Comparison of ENCODE assay signal across 17 cellular contexts in the genomic region with DNA sequence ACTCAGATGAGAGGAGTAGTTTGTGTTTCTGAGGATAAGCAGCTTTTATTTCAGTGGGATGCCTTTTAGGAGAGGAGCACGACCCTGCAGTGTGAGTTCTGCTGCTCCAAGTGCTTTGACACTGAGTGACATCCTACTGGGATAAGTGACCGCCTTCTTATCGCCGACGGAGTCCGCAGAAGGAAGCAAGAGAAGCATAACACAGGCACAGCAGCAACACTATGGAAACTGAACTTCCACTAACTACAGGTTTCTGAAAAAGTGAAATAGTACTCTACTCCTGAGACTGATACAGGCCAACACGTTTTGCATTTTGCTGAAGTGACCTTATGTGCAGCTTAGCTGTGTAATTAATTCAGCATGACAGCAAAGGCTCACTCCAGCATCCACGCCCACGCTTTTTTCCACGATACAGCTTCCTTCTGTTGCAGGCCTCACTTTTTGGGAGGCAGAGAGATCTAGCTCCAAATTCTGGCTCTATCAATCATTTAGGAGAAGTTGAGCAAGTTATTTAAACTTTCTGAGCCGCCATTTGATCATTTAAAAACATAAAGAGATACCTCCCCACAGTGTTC.
DNase-seq lines count a peak whose midpoint lies in the region; ATAC-seq, FAIRE-seq and TF ChIP-seq lines count a peak whose summit lies in the region.
"Had no signal": no experiment of that assay in that cellular context is flagged by ENCODE, and none has a peak within 500 bp of the region (broad histone marks: within the 10 kb centered on the region; RNA-seq: fewer than 3 reads in every experiment).

No MANE protein-coding gene starts in this region.

- no peak overlapping the region for H2AFZ ChIP-seq in HepG2 (ENCODE audit: low read length)

- no peak overlapping the region for H3K9ac ChIP-seq in liver (ENCODE audit: low read depth in 1 of 2, low read length in 2 of 2)
- H3K9ac ChIP-seq in HepG2 (ENCODE audit: insufficient read depth, low read depth, low read length): no peak overlapping the region
- H3K9ac ChIP-seq in endodermal cell (ENCODE audit: extremely low read depth, low read length, poor library complexity, severe bottlenecking): no peak overlapping the region

- H3K4me3 Mint-ChIP-seq in endodermal cell: no peak overlapping the region
- H3K4me3 Mint-ChIP-seq: activated naive CD8-positive, alpha-beta T cell treated with anti-CD3 and anti-CD28 coated beads, Interleukin-2, amount 10 ng/mL, durations not matched to agents 7 days and 5 days; immature natural killer cell had no signal

- DNase-seq in HepG2 (ENCODE audit: low spot score): no peak
- no peak for DNase-seq in endodermal cell
- DNase-seq: activated naive CD8-positive, alpha-beta T cell treated with anti-CD3 and anti-CD28 coated beads, Interleukin-2, amount 10 ng/mL, durations not matched to agents 7 days and 5 days; C1 segment of cervical spinal cord; HCEC 1CT; immature natural killer cell; NCI-H510A; SJCRH30; stimulated activated naive CD8-positive, alpha-beta T cell treated with anti-CD3 and anti-CD28 coated beads, Interleukin-15, Interleukin-2, amounts not matched to agents 100 U/mL and 50 U/mL, for 24 hours had no signal

- TF ChIP-seq RAD21 in liver (IDR thresholded peaks at IDR 0.05) (no peak), HepG2 (CRISPR knock-in tag; IDR thresholded peaks at IDR 0.05) (no peak)

- no peak overlapping the region for H3K27ac Mint-ChIP-seq in endodermal cell

- H3K4me1 Mint-ChIP-seq in endodermal cell: peaks cover 7% of the 10 kb centered on the region

- H3K9me3 ChIP-seq in liver (ENCODE audit: control insufficient read depth in 4 of 4, low read length in 3 of 4) (no peaks in the 10 kb centered on the region), HepG2 (ENCODE audit: low read length) (no peaks in the 10 kb centered on the region), endodermal cell (ENCODE audit: control insufficient read depth, low read length) (no peaks in the 10 kb centered on the region), muscle layer of duodenum (ENCODE audit: control insufficient read depth in 1 of 2, low read length in 2 of 2) (no peaks in the 10 kb centered on the region)
- H3K9me3 ChIP-seq: SJCRH30 had no signal

- no peaks in the 10 kb centered on the region for H3K9me3 Mint-ChIP-seq in endodermal cell
- H3K9me3 Mint-ChIP-seq: activated naive CD8-positive, alpha-beta T cell treated with anti-CD3 and anti-CD28 coated beads, Interleukin-2, amount 10 ng/mL, durations not matched to agents 7 days and 5 days; immature natural killer cell had no signal

- H3K27ac ChIP-seq in liver (ENCODE audit: low read depth in 1 of 2, low read length in 2 of 2) (peak overlapping the region; percentile 1 to 23), HepG2 (ENCODE audit: extremely low read length, insufficient read depth, low read length) (no peak overlapping the region), endodermal cell (ENCODE audit: low read depth, low read length) (peak overlapping the region; percentile 2), muscle layer of duodenum (ENCODE audit: low read length) (peak overlapping the region; percentile 21)
- H3K27ac ChIP-seq: SJCRH30 had no signal

- ATAC-seq in HepG2 (no peak), GM19463 (IDR thresholded peaks at IDR 0.05; ENCODE audit: unreplicated experiment) (no peak), GM21717 (IDR thresholded peaks at IDR 0.05; ENCODE audit: unreplicated experiment) (no peak), HG02759 (IDR thresholded peaks at IDR 0.05; ENCODE audit: unreplicated experiment) (no peak), HG02852 (IDR thresholded peaks at IDR 0.05; ENCODE audit: unreplicated experiment) (no peak)
- ATAC-seq: activated CD4-positive, CD25-positive, alpha-beta regulatory T cell treated with anti-CD3 and anti-CD28 coated beads, Interleukin-2, amount 50 U/mL, for 24 hours; stimulated activated naive CD8-positive, alpha-beta T cell treated with anti-CD3 and anti-CD28 coated beads, Interleukin-15, Interleukin-2, amounts not matched to agents 100 U/mL and 50 U/mL, for 24 hours had no signal

- CTCF ChIA-PET in HepG2 (lab: Yijun Ruan, JAX; ENCODE audit: low intra/inter-chr PET ratio, low total read pairs): no interaction called here

- H3K4me3 ChIP-seq in liver (ENCODE audit: low read depth in 1 of 3, low read length in 3 of 3): no peak overlapping the region
- H3K4me3 ChIP-seq in HepG2 (replicated peaks in 1 of 3; ENCODE audit: insufficient read depth in 1 of 3, low read depth in 2 of 3, low read length in 3 of 3): no peak overlapping the region
- H3K4me3 ChIP-seq in endodermal cell (ENCODE audit: low read length): no peak overlapping the region
- peak overlapping the region; percentile 5 to 18 for H3K4me3 ChIP-seq in muscle layer of duodenum (ENCODE audit: low read depth in 1 of 2, low read length in 2 of 2)
- H3K4me3 ChIP-seq: SJCRH30 had no signal

- no peak overlapping the region for H3K4me2 ChIP-seq in HepG2 (ENCODE audit: low read depth, low read length)

- peaks cover 64% of the 10 kb centered on the region for H3K36me3 Mint-ChIP-seq in endodermal cell (ENCODE audit: low read depth)

- no peaks in the 10 kb centered on the region for H3K36me3 ChIP-seq in liver (ENCODE audit: control insufficient read depth in 4 of 4, insufficient read depth in 3 of 4, low read depth in 1 of 4, low read length in 3 of 4)
- peaks cover 6 to 21% of the 10 kb centered on the region in 2 experiments; a peak in 3 of 5 replicates for H3K36me3 ChIP-seq in HepG2 (replicated peaks in 1 of 2; ENCODE audit: control insufficient read depth in 1 of 2, insufficient read depth in 2 of 2, low read length in 2 of 2)
- peaks cover 75% of the 10 kb centered on the region for H3K36me3 ChIP-seq in endodermal cell (ENCODE audit: control insufficient read depth, insufficient read depth, low read length)
- H3K36me3 ChIP-seq in muscle layer of duodenum (ENCODE audit: control insufficient read depth in 1 of 2, insufficient read depth in 2 of 2, low read length in 2 of 2): peaks cover 19 to 31% of the 10 kb centered on the region in 2 donors

- TF ChIP-seq EP300 in HepG2 (IDR thresholded peaks at IDR 0.05; ENCODE audit: low read depth in 2 of 2, low read length in 2 of 2): no peak
- TF ChIP-seq EP300 in HepG2 (CRISPR knock-in tag; IDR thresholded peaks at IDR 0.05; ENCODE audit: borderline replicate concordance): no peak

- H3K27me3 ChIP-seq in liver (ENCODE audit: control insufficient read depth in 4 of 4, insufficient read depth in 4 of 4, low read length in 3 of 4): no peaks in the 10 kb centered on the region
- H3K27me3 ChIP-seq in HepG2 (ENCODE audit: control insufficient read depth in 1 of 2, insufficient read depth in 2 of 2, low read length in 2 of 2): no peaks in the 10 kb centered on the region
- no peaks in the 10 kb centered on the region for H3K27me3 ChIP-seq in endodermal cell (ENCODE audit: control insufficient read depth, insufficient read depth, low read length, poor library complexity, severe bottlenecking)
- H3K27me3 ChIP-seq in muscle layer of duodenum (ENCODE audit: low read depth, low read length): no peaks in the 10 kb centered on the region
- H3K27me3 ChIP-seq: SJCRH30 had no signal

- no peak for FAIRE-seq in HepG2 (lab: Jason Lieb, UNC)
- FAIRE-seq: endometrium had no signal

- in situ Hi-C loops in HepG2 (cut with HindIII; ENCODE audit: extremely low pct_ligation_motif_present, low pct_unique_long_range_greater_than_20kb): no loop called here

- intact Hi-C loops in HepG2 (cut with micrococcal nuclease; ENCODE audit: unreplicated experiment): no loop called here

- 76% methylated on average over 11 of the region's 11 CpGs for WGBS in liver
- 93% methylated on average over 11 of the region's 11 CpGs for whole genome bisulfite sequencing in HepG2 (ENCODE audit: low lambda C conversion rate)
- WGBS in endodermal cell (ENCODE audit: insufficient coverage in 1 of 2, insufficient read length in 1 of 2), 2 experiments: 81 to 91% methylated on average over 11 of the region's 11 CpGs

- H3K27me3 Mint-ChIP-seq in endodermal cell (ENCODE audit: insufficient read depth): no peaks in the 10 kb centered on the region
- H3K27me3 Mint-ChIP-seq: activated naive CD8-positive, alpha-beta T cell treated with anti-CD3 and anti-CD28 coated beads, Interleukin-2, amount 10 ng/mL, durations not matched to agents 7 days and 5 days had no signal

- H4K20me1 ChIP-seq in HepG2 (ENCODE audit: insufficient read depth, low read length): no peaks in the 10 kb centered on the region

- POLR2A ChIA-PET in HepG2 (lab: Yijun Ruan, JAX): no interaction called here

- BruUV-seq in HepG2 (replicated peaks; lab: Mats Ljungman, UMichigan): no TSS peak

- TF ChIP-seq POLR2A in HepG2 (IDR thresholded peaks at IDR 0.05; ENCODE audit: insufficient read depth in 1 of 2, low read depth in 2 of 2, low read length in 2 of 2): no peak

- H3K79me2 ChIP-seq in HepG2 (ENCODE audit: insufficient read depth, low read length): no peaks in the 10 kb centered on the region

- no peaks in the 10 kb centered on the region for H3K4me1 ChIP-seq in liver (ENCODE audit: control insufficient read depth in 4 of 4, insufficient read depth in 4 of 4, low read length in 3 of 4)
- H3K4me1 ChIP-seq in HepG2 (ENCODE audit: insufficient read depth, low read length): peaks cover 29% of the 10 kb centered on the region
- H3K4me1 ChIP-seq in endodermal cell (ENCODE audit: control insufficient read depth, insufficient read depth, low read length): no peaks in the 10 kb centered on the region
- H3K4me1 ChIP-seq in muscle layer of duodenum (ENCODE audit: control insufficient read depth in 1 of 2, insufficient read depth in 2 of 2, low read length in 2 of 2): peaks cover 8 to 51% of the 10 kb centered on the region in 2 donors
- H3K4me1 ChIP-seq: SJCRH30 had no signal

- TF ChIP-seq CTCF in liver (IDR thresholded peaks at IDR 0.05; ENCODE audit: low read depth, low read length, missing input control): no peak
- TF ChIP-seq CTCF in HepG2 (CRISPR knock-in tag; IDR thresholded peaks at IDR 0.05): no peak
- no peak for TF ChIP-seq CTCF in endodermal cell (conservative IDR thresholded peaks at IDR 0.05)

TF ChIP-seq in liver, 16 proteins besides CTCF, POLR2A, EP300 and RAD21 (continues in another document):
- TF ChIP-seq NR2F2 (IDR thresholded peaks at IDR 0.05): no peak

TF ChIP-seq in HepG2, 621 proteins besides CTCF, POLR2A, EP300 and RAD21 (continues in another document):
- TF ChIP-seq, protein P1, sequence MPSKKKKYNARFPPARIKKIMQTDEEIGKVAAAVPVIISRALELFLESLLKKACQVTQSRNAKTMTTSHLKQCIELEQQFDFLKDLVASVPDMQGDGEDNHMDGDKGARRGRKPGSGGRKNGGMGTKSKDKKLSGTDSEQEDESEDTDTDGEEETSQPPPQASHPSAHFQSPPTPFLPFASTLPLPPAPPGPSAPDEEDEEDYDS (CRISPR knock-in tag; IDR thresholded peaks at IDR 0.05): no peak

Comparison
In these comparisons a context has a peak if more than half of its experiments do, and no peak if none do; other contexts are left out.
1. H3K4me3 ChIP-seq: peak in muscle layer of duodenum (2 of 2); none in liver (0 of 3), HepG2 (0 of 3) and endodermal cell (single experiment).